Comparison of ENCODE assay signal across 8 cellular contexts in the genomic region with DNA sequence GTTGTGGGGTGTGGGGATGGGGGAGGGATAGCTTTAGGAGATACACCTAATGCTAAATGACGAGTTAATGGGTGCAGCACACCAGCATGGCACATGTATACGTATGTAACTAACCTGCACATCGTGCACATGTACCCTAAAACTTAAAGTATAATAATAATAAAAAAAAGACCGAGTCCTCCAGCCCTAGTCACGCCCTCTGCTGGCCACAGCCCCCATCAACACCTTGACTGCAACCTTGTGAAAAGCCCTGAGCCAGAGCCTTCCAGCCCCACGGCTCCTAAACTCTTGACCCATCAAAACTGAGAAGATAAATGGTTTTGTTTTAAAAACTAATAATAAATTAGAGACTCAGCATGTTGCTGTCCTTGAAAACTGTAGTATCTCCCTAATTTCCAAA.
DNase-seq lines count a peak whose midpoint lies in the region; FAIRE-seq and TF ChIP-seq lines count a peak whose summit lies in the region.
"Not testable (repeated sequence)": the region's sequence is repeated elsewhere in the genome, so short reads cannot be mapped to it uniquely, and the experiment has no call there.

No MANE protein-coding gene starts in this region.

- TF ChIP-seq CTCF in cardiac fibroblast (IDR thresholded peaks at IDR 0.05; ENCODE audit: low read depth, low read length) (peak; percentile 44), glutamatergic neuron (IDR thresholded peaks at IDR 0.05; ENCODE audit: partially characterized antibody, unreplicated experiment) (peak; percentile 62), neural progenitor cell (IDR thresholded peaks at IDR 0.05) (peak; percentile 61)

- not testable (repeated sequence) for H3K9ac ChIP-seq in neural progenitor cell

- H3K27me3 Mint-ChIP-seq in activated CD4-positive, alpha-beta memory T cell treated with anti-CD3 and anti-CD28 coated beads for 36 hours: peaks cover 18% of the 10 kb centered on the region
- H3K27me3 Mint-ChIP-seq in glutamatergic neuron (ENCODE audit: unreplicated experiment); neural progenitor cell (ENCODE audit: insufficient read depth, low read depth): not testable (repeated sequence)

- H3K4me3 Mint-ChIP-seq in activated CD4-positive, alpha-beta memory T cell treated with anti-CD3 and anti-CD28 coated beads for 36 hours; glutamatergic neuron (ENCODE audit: unreplicated experiment); neural progenitor cell: not testable (repeated sequence)

- H3K27ac ChIP-seq in neural progenitor cell: not testable (repeated sequence)

- not testable (repeated sequence) for H3K4me1 Mint-ChIP-seq in activated CD4-positive, alpha-beta memory T cell treated with anti-CD3 and anti-CD28 coated beads for 36 hours (ENCODE audit: low read depth); glutamatergic neuron (ENCODE audit: low read depth, unreplicated experiment)
- peaks cover 25% of the 10 kb centered on the region for H3K4me1 Mint-ChIP-seq in neural progenitor cell

- H3K9me3 Mint-ChIP-seq in activated CD4-positive, alpha-beta memory T cell treated with anti-CD3 and anti-CD28 coated beads for 36 hours; glutamatergic neuron (ENCODE audit: unreplicated experiment); neural progenitor cell: not testable (repeated sequence)

- intact Hi-C loops in activated CD4-positive, alpha-beta memory T cell treated with anti-CD3 and anti-CD28 coated beads for 36 hours (cut with micrococcal nuclease): loop anchor here (1.0 to 10.0 kb wide), 2 partner anchors 968 to 1151 kb away; no protein-coding TSS in a partner anchor

- CTCF ChIA-PET in activated CD4-positive, alpha-beta memory T cell treated with anti-CD3 and anti-CD28 coated beads for 36 hours (lab: Charles Lee): not testable (repeated sequence)

- not testable (repeated sequence) for H3K4me2 ChIP-seq in neural progenitor cell

- H3F3A ChIP-seq in neural progenitor cell (ENCODE audit: low read depth): peaks cover 16% of the 10 kb centered on the region

- POLR2A ChIA-PET in activated CD4-positive, alpha-beta memory T cell treated with anti-CD3 and anti-CD28 coated beads for 36 hours (lab: Charles Lee): not testable (repeated sequence)

- DNase-seq in COLO668 (lab: John Stamatoyannopoulos, UW; ENCODE audit: unreplicated experiment) (peak; percentile 41), HCEC 1CT (peak; percentile 24), OCI-M1 (lab: John Stamatoyannopoulos, UW) (peak; percentile 16), cardiac fibroblast (ENCODE audit: low read depth in 2 of 2) (peak; percentile 32 to 34), glutamatergic neuron (peak; percentile 56), urothelium cell line (ENCODE audit: low spot score) (peak; percentile 20)
- peak; percentile 28 for DNase-seq in activated CD4-positive, alpha-beta memory T cell treated with anti-CD3 and anti-CD28 coated beads for 36 hours
- DNase-seq in neural progenitor cell (ENCODE audit: low spot score): not testable (repeated sequence)

- not testable (repeated sequence) for H3K79me2 ChIP-seq in neural progenitor cell (ENCODE audit: low read depth)

- not testable (repeated sequence) for H3K9me3 ChIP-seq in neural progenitor cell (ENCODE audit: low read depth)

- not testable (repeated sequence) for H3K4me1 ChIP-seq in neural progenitor cell

- not testable (repeated sequence) for H3K36me3 ChIP-seq in neural progenitor cell

- H2AFZ ChIP-seq in neural progenitor cell (replicated peaks): not testable (repeated sequence)

- FAIRE-seq in urothelium cell line (lab: Jason Lieb, UNC): not testable (repeated sequence)

- H3K27me3 ChIP-seq in neural progenitor cell: peaks cover 14% of the 10 kb centered on the region

- not testable (repeated sequence) for H4K20me1 ChIP-seq in neural progenitor cell (ENCODE audit: low read depth)

- H3K36me3 Mint-ChIP-seq in activated CD4-positive, alpha-beta memory T cell treated with anti-CD3 and anti-CD28 coated beads for 36 hours; glutamatergic neuron (ENCODE audit: unreplicated experiment); neural progenitor cell: not testable (repeated sequence)

- H3K4me3 ChIP-seq in cardiac fibroblast (replicated peaks in 1 of 2; ENCODE audit: low read depth in 2 of 2, low read length in 2 of 2); neural progenitor cell: not testable (repeated sequence)

- H3K27ac Mint-ChIP-seq in activated CD4-positive, alpha-beta memory T cell treated with anti-CD3 and anti-CD28 coated beads for 36 hours; glutamatergic neuron (ENCODE audit: unreplicated experiment); neural progenitor cell: not testable (repeated sequence)
